ENCODE assay signal across 31 cellular contexts in genomic region chr2:141728142-141728541, GRCh38.
"Had no signal": no experiment of that assay in that cellular context is flagged by ENCODE, and none has a peak within 500 bp of the region (broad histone marks: within the 10 kb centered on the region; RNA-seq: fewer than 3 reads in every experiment).

No MANE protein-coding gene starts in this region.

- H3K27me3 ChIP-seq: esophagus squamous epithelium, sigmoid colon, uterus had no signal

- H3K9me3 ChIP-seq: esophagus squamous epithelium, psoas muscle, sigmoid colon, thoracic aorta, uterus had no signal

- H3K4me3 ChIP-seq: esophagus squamous epithelium, psoas muscle, sigmoid colon, thoracic aorta, uterus had no signal

- H3K79me2 ChIP-seq: parathyroid adenoma had no signal

- H3K27ac ChIP-seq: epithelial cell of prostate, esophagus squamous epithelium, parathyroid adenoma, psoas muscle, sigmoid colon, thoracic aorta, uterus, VCaP had no signal

- H3K4me1 ChIP-seq: esophagus squamous epithelium, parathyroid adenoma, psoas muscle, sigmoid colon, uterus had no signal

- DNase-seq: activated CD4-positive, alpha-beta memory T cell treated with anti-CD3 and anti-CD28 coated beads, Interleukin-2, amount 10 ng/mL, durations not matched to agents 7 days and 5 days; activated CD4-positive, alpha-beta T cell treated with anti-CD3 and anti-CD28 coated beads, Interleukin-2, amount 10 ng/mL, durations not matched to agents 7 days and 5 days; activated CD4-positive, CD25-positive, alpha-beta regulatory T cell treated with anti-CD3 and anti-CD28 coated beads, Interleukin-2, amount 50 U/mL, for 72 hours; activated CD8-positive, alpha-beta memory T cell treated with anti-CD3 and anti-CD28 coated beads, Interleukin-2, amount 50 U/mL, for 48 hours; activated gamma-delta T cell treated with Interleukin-2 at 50 U/mL for 16 hours; activated naive CD4-positive, alpha-beta T cell treated with anti-CD3 and anti-CD28 coated beads, Interleukin-2, amount 50 U/mL, for 16 hours; activated T-cell treated with anti-CD3 and anti-CD28 coated beads, Interleukin-2, amount 50 U/mL, for 24 hours; amniotic stem cell; esophagus squamous epithelium; foreskin melanocyte; kidney; left colon; mammary epithelial cell; naive B cell; nephron progenitor cell; occipital lobe; psoas muscle; sigmoid colon; small intestine; stimulated activated CD4-positive, alpha-beta T cell treated with anti-CD3 and anti-CD28 coated beads, Interleukin-4, amount 100 ng/mL, for 24 hours; T-helper 9 cell; trophoblast cell; uterus had no signal

- H3K36me3 ChIP-seq: esophagus squamous epithelium, sigmoid colon, thoracic aorta, uterus had no signal

- H3K9me3 Mint-ChIP-seq: nephron progenitor cell had no signal

- H2AFZ ChIP-seq: parathyroid adenoma had no signal

- H3K4me3 Mint-ChIP-seq: activated CD4-positive, alpha-beta memory T cell treated with anti-CD3 and anti-CD28 coated beads, Interleukin-2, amount 10 ng/mL, durations not matched to agents 7 days and 5 days; activated CD4-positive, alpha-beta T cell treated with anti-CD3 and anti-CD28 coated beads, Interleukin-2, amount 10 ng/mL, durations not matched to agents 7 days and 5 days; activated T-cell treated with anti-CD3 and anti-CD28 coated beads, Interleukin-2, amount 50 U/mL, for 24 hours; activated T-helper 17 cell treated with anti-CD3 and anti-CD28 coated beads, Interleukin-2, amount 50 U/mL, for 72 hours; mesothelial cell of epicardium; naive B cell; nephron progenitor cell; stimulated activated effector memory CD8-positive, alpha-beta T cell treated with anti-CD3 and anti-CD28 coated beads, Interleukin-12 subunit alpha, Interleukin-12 subunit beta, amount 100 ng/mL, for 72 hours; stimulated activated naive CD8-positive, alpha-beta T cell treated with anti-CD3 and anti-CD28 coated beads, Interleukin-15, Interleukin-2, amounts not matched to agents 100 ng/mL and 50 ng/mL, for 24 hours had no signal

- ATAC-seq: activated T-helper 17 cell treated with anti-CD3 and anti-CD28 coated beads, Interleukin-2, amount 50 U/mL, for 72 hours; left colon; psoas muscle; stimulated activated effector memory CD8-positive, alpha-beta T cell treated with anti-CD3 and anti-CD28 coated beads, Interleukin-12 subunit alpha, Interleukin-12 subunit beta, amount 100 ng/mL, for 72 hours had no signal

- H3K4me1 Mint-ChIP-seq: activated CD4-positive, alpha-beta memory T cell treated with anti-CD3 and anti-CD28 coated beads, Interleukin-2, amount 10 ng/mL, durations not matched to agents 7 days and 5 days; activated CD4-positive, alpha-beta T cell treated with anti-CD3 and anti-CD28 coated beads, Interleukin-2, amount 10 ng/mL, durations not matched to agents 7 days and 5 days; activated T-helper 17 cell treated with anti-CD3 and anti-CD28 coated beads, Interleukin-2, amount 50 U/mL, for 72 hours; mesothelial cell of epicardium; naive B cell; stimulated activated effector memory CD8-positive, alpha-beta T cell treated with anti-CD3 and anti-CD28 coated beads, Interleukin-12 subunit alpha, Interleukin-12 subunit beta, amount 100 ng/mL, for 72 hours had no signal

- H3K27me3 Mint-ChIP-seq: activated CD4-positive, alpha-beta memory T cell treated with anti-CD3 and anti-CD28 coated beads, Interleukin-2, amount 10 ng/mL, durations not matched to agents 7 days and 5 days; activated CD4-positive, alpha-beta T cell treated with anti-CD3 and anti-CD28 coated beads, Interleukin-2, amount 10 ng/mL, durations not matched to agents 7 days and 5 days; activated T-cell treated with anti-CD3 and anti-CD28 coated beads, Interleukin-2, amount 50 U/mL, for 24 hours; activated T-helper 17 cell treated with anti-CD3 and anti-CD28 coated beads, Interleukin-2, amount 50 U/mL, for 72 hours; naive B cell; stimulated activated naive CD8-positive, alpha-beta T cell treated with anti-CD3 and anti-CD28 coated beads, Interleukin-15, Interleukin-2, amounts not matched to agents 100 ng/mL and 50 ng/mL, for 24 hours had no signal

- H3K36me3 Mint-ChIP-seq: mesothelial cell of epicardium; naive B cell; stimulated activated effector memory CD8-positive, alpha-beta T cell treated with anti-CD3 and anti-CD28 coated beads, Interleukin-12 subunit alpha, Interleukin-12 subunit beta, amount 100 ng/mL, for 72 hours had no signal

- H3K27ac Mint-ChIP-seq: activated CD4-positive, alpha-beta memory T cell treated with anti-CD3 and anti-CD28 coated beads, Interleukin-2, amount 10 ng/mL, durations not matched to agents 7 days and 5 days; activated CD4-positive, alpha-beta T cell treated with anti-CD3 and anti-CD28 coated beads, Interleukin-2, amount 10 ng/mL, durations not matched to agents 7 days and 5 days; activated T-cell treated with anti-CD3 and anti-CD28 coated beads, Interleukin-2, amount 50 U/mL, for 24 hours; activated T-helper 17 cell treated with anti-CD3 and anti-CD28 coated beads, Interleukin-2, amount 50 U/mL, for 72 hours; mesothelial cell of epicardium; nephron progenitor cell; stimulated activated effector memory CD8-positive, alpha-beta T cell treated with anti-CD3 and anti-CD28 coated beads, Interleukin-12 subunit alpha, Interleukin-12 subunit beta, amount 100 ng/mL, for 72 hours; stimulated activated naive CD8-positive, alpha-beta T cell treated with anti-CD3 and anti-CD28 coated beads, Interleukin-15, Interleukin-2, amounts not matched to agents 100 ng/mL and 50 ng/mL, for 24 hours had no signal
